ENCODE assay signal across 10 cellular contexts in genomic region chr17:5283531-5284315, GRCh38. TPM values are rescaled to one million over a fixed set of nuclear protein-coding genes. Genes with fewer than 3 reads are reported as not detected.
DNase-seq lines count a peak whose midpoint lies in the region; ATAC-seq and TF ChIP-seq lines count a peak whose summit lies in the region.
"Had no signal": no experiment of that assay in that cellular context is flagged by ENCODE, and none has a peak within 500 bp of the region (broad histone marks: within the 10 kb centered on the region; RNA-seq: fewer than 3 reads in every experiment).

No MANE protein-coding gene starts in this region.

- intact Hi-C loops in tibial artery (cut with DNase I; ENCODE audit: low total_unique reads) = no loop called here

- TF ChIP-seq CTCF in tibial artery (IDR thresholded peaks at IDR 0.05) (no peak), RWPE1 (conservative IDR thresholded peaks at IDR 0.05; ENCODE audit: low read depth) (no peak)

- no peaks in the 10 kb centered on the region for H3K27me3 Mint-ChIP-seq in activated naive CD4-positive, alpha-beta T cell treated with anti-CD3 and anti-CD28 coated beads, Interleukin-2, amount 50 U/mL, for 24 hours
- H3K27me3 Mint-ChIP-seq in activated CD8-positive, alpha-beta T cell treated with anti-CD3 and anti-CD28 coated beads, Interleukin-2, amount 10 ng/mL, durations not matched to agents 7 days and 5 days (ENCODE audit: low read depth) = no peaks in the 10 kb centered on the region

- H3K27me3 ChIP-seq in tibial artery = no peaks in the 10 kb centered on the region
- H3K27me3 ChIP-seq: uterus had no signal

- H3K4me3 ChIP-seq in tibial artery = peak overlapping the region; percentile 84 to 96

- ATAC-seq in activated CD8-positive, alpha-beta T cell treated with anti-CD3 and anti-CD28 coated beads, Interleukin-2, amount 10 ng/mL, durations not matched to agents 7 days and 5 days = no peak
- ATAC-seq in HG02588 (IDR thresholded peaks at IDR 0.05; ENCODE audit: unreplicated experiment) = no peak

- peaks cover 0 to 33% (median 20%) of the 10 kb centered on the region in 4 donors for H3K4me1 ChIP-seq in tibial artery

- DNase-seq in activated naive CD4-positive, alpha-beta T cell treated with anti-CD3 and anti-CD28 coated beads, Interleukin-2, amount 50 U/mL, for 16 hours = no peak
- DNase-seq in activated CD8-positive, alpha-beta T cell treated with anti-CD3 and anti-CD28 coated beads, Interleukin-2, amount 10 ng/mL, durations not matched to agents 7 days and 5 days = no peak
- DNase-seq in iris pigment epithelial cell (ENCODE audit: low read depth) = peak; percentile 53
- no peak for DNase-seq in tibial artery
- DNase-seq in NCI-H1694 (lab: John Stamatoyannopoulos, UW) = no peak
- DNase-seq in RWPE1 (ENCODE audit: low spot score) = no peak
- DNase-seq: NCI-H526, uterus had no signal

- H3K4me1 Mint-ChIP-seq in activated naive CD4-positive, alpha-beta T cell treated with anti-CD3 and anti-CD28 coated beads, Interleukin-2, amount 50 U/mL, for 24 hours = peaks cover 48% of the 10 kb centered on the region
- H3K4me1 Mint-ChIP-seq in activated CD8-positive, alpha-beta T cell treated with anti-CD3 and anti-CD28 coated beads, Interleukin-2, amount 10 ng/mL, durations not matched to agents 7 days and 5 days (ENCODE audit: low read depth) = peaks cover 28% of the 10 kb centered on the region

- H3K36me3 Mint-ChIP-seq in activated naive CD4-positive, alpha-beta T cell treated with anti-CD3 and anti-CD28 coated beads, Interleukin-2, amount 50 U/mL, for 24 hours = peaks cover 11% of the 10 kb centered on the region
- H3K36me3 Mint-ChIP-seq in activated CD8-positive, alpha-beta T cell treated with anti-CD3 and anti-CD28 coated beads, Interleukin-2, amount 10 ng/mL, durations not matched to agents 7 days and 5 days (ENCODE audit: low read depth) = peaks cover 13% of the 10 kb centered on the region

- no peaks in the 10 kb centered on the region for H3K9me3 Mint-ChIP-seq in activated naive CD4-positive, alpha-beta T cell treated with anti-CD3 and anti-CD28 coated beads, Interleukin-2, amount 50 U/mL, for 24 hours
- no peaks in the 10 kb centered on the region for H3K9me3 Mint-ChIP-seq in activated CD8-positive, alpha-beta T cell treated with anti-CD3 and anti-CD28 coated beads, Interleukin-2, amount 10 ng/mL, durations not matched to agents 7 days and 5 days (ENCODE audit: insufficient read depth)

- H3K4me3 Mint-ChIP-seq in activated naive CD4-positive, alpha-beta T cell treated with anti-CD3 and anti-CD28 coated beads, Interleukin-2, amount 50 U/mL, for 24 hours = peak overlapping the region; percentile 83
- H3K4me3 Mint-ChIP-seq in activated CD8-positive, alpha-beta T cell treated with anti-CD3 and anti-CD28 coated beads, Interleukin-2, amount 10 ng/mL, durations not matched to agents 7 days and 5 days = peak overlapping the region; percentile 87

- CTCF ChIA-PET in activated CD8-positive, alpha-beta T cell treated with anti-CD3 and anti-CD28 coated beads, Interleukin-2, amount 10 ng/mL, durations not matched to agents 7 days and 5 days (lab: Charles Lee) = interaction anchor here (1.0 to 2.4 kb wide), 4 partner anchors 23 to 155 kb away, joined by 3 to 10 read pairs (median 4); partner anchors contain the start of gene C1QBP
- CTCF ChIA-PET in RWPE1 (lab: Yijun Ruan, JAX) = interaction anchor here (0.8 kb wide), 1 partner anchor 14 kb away, joined by 5 read pairs; no protein-coding TSS in a partner anchor

- H3K36me3 ChIP-seq in tibial artery = no peaks in the 10 kb centered on the region
- H3K36me3 ChIP-seq: uterus had no signal

- H3K27ac ChIP-seq in tibial artery (peak overlapping the region; percentile 90 to 94), RWPE1 (no peak overlapping the region)

- no peaks in the 10 kb centered on the region for H3K9me3 ChIP-seq in tibial artery
- H3K9me3 ChIP-seq: uterus had no signal

- POLR2A ChIA-PET in activated CD8-positive, alpha-beta T cell treated with anti-CD3 and anti-CD28 coated beads, Interleukin-2, amount 10 ng/mL, durations not matched to agents 7 days and 5 days (lab: Charles Lee) = interaction anchor here (0.6 to 1.2 kb wide), 7 partner anchors 13 to 233 kb away, joined by 3 to 5 read pairs (median 3); partner anchors contain the start of gene NUP88
- POLR2A ChIA-PET in RWPE1 (lab: Yijun Ruan, JAX; ENCODE audit: low non-redundant PET) = interaction anchor here (0.7 kb wide), 2 partner anchors 15 to 30 kb away, joined by 3 read pairs; no protein-coding TSS in a partner anchor

- H3K27ac Mint-ChIP-seq in activated naive CD4-positive, alpha-beta T cell treated with anti-CD3 and anti-CD28 coated beads, Interleukin-2, amount 50 U/mL, for 24 hours = peak overlapping the region; percentile 84
- peak overlapping the region; percentile 17 for H3K27ac Mint-ChIP-seq in activated CD8-positive, alpha-beta T cell treated with anti-CD3 and anti-CD28 coated beads, Interleukin-2, amount 10 ng/mL, durations not matched to agents 7 days and 5 days

RNA-seq across cellular contexts. Expression of gene RABEP1, which starts 1.6 kb away (rescaled TPM):
- 10 to 100 TPM; 37.5 to 37.8 TPM for total RNA-seq in activated CD8-positive, alpha-beta T cell treated with anti-CD3 and anti-CD28 coated beads, Interleukin-2, amount 10 ng/mL, durations not matched to agents 7 days and 5 days

RNA-seq across cellular contexts. Expression of gene SCIMP, which starts 49.1 kb away (rescaled TPM):
- not detected for total RNA-seq in activated CD8-positive, alpha-beta T cell treated with anti-CD3 and anti-CD28 coated beads, Interleukin-2, amount 10 ng/mL, durations not matched to agents 7 days and 5 days
